ENCODE assay signal across 32 cellular contexts in the genomic region with DNA sequence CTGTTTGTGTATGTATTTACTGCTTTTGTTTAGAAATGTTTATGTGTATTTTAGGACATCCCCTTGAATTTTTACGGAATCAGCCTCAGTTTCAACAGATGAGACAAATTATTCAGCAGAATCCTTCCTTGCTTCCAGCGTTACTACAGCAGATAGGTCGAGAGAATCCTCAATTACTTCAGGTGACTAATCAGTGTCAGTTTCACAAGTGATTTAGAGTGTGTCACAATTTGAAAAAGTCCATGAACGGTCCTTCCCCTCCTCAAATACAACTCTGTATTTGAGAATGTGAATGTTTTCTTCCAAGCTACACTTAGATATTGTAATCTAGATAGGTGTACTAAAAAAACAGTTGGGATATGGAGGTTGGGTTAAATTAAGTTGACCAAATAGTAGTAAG. TPM values are rescaled to one million over a fixed set of nuclear protein-coding genes. Genes with fewer than 3 reads are reported as not detected.
DNase-seq lines count a peak whose midpoint lies in the region; ATAC-seq, FAIRE-seq and TF ChIP-seq lines count a peak whose summit lies in the region.
"Had no signal": no experiment of that assay in that cellular context is flagged by ENCODE, and none has a peak within 500 bp of the region (broad histone marks: within the 10 kb centered on the region; RNA-seq: fewer than 3 reads in every experiment).

No MANE protein-coding gene starts in this region.

- H3K36me3 ChIP-seq in spleen, result peaks cover 0 to 100% (median 58%) of the 10 kb centered on the region in 6 donors
- peaks cover 15 to 30% of the 10 kb centered on the region in 2 donors for H3K36me3 ChIP-seq in kidney (ENCODE audit: control insufficient read depth in 1 of 2, insufficient read depth in 2 of 2, low read length in 2 of 2)
- H3K36me3 ChIP-seq: breast epithelium had no signal

- H3K27ac ChIP-seq in spleen (peak overlapping the region in 5 of 8 donors; percentile 33 to 67 (median 51)), kidney (ENCODE audit: low read depth in 2 of 2, low read length in 2 of 2) (no peak overlapping the region)
- H3K27ac ChIP-seq: A549, breast epithelium, colonic mucosa, pancreas, testis, vagina had no signal

- TF ChIP-seq POLR2A in spleen (IDR thresholded peaks at IDR 0.05), result no peak

- H3K4me3 ChIP-seq in spleen (no peak overlapping the region), kidney (ENCODE audit: low read length in 2 of 2) (no peak overlapping the region)
- H3K4me3 ChIP-seq: A549, breast epithelium, colonic mucosa, pancreas, testis, vagina had no signal

- peak overlapping the region; percentile 1 for H3K27ac Mint-ChIP-seq in activated CD4-positive, alpha-beta T cell treated with anti-CD3 and anti-CD28 coated beads, Interleukin-2, amount 10 ng/mL, durations not matched to agents 24 days and 14 days
- H3K27ac Mint-ChIP-seq in dendritic cell treated with granulocyte-macrophage colony-stimulating factor and Interleukin-4, amounts not matched to agents 40 ng/mL and 50 ng/mL, for 4 days, result peak overlapping the region; percentile 87
- H3K27ac Mint-ChIP-seq: activated CD8-positive, alpha-beta T cell treated with anti-CD3 and anti-CD28 coated beads, Interleukin-2, amount 10 ng/mL, durations not matched to agents 7 days and 5 days had no signal

- TF ChIP-seq CTCF in spleen (IDR thresholded peaks at IDR 0.05 in 8 of 11, conservative IDR thresholded peaks at IDR 0.05 in 3 of 11) (no peak), kidney (IDR thresholded peaks at IDR 0.05; ENCODE audit: borderline replicate concordance, extremely low read depth, insufficient read depth) (no peak)

- no peak overlapping the region for H3K4me3 Mint-ChIP-seq in activated CD4-positive, alpha-beta T cell treated with anti-CD3 and anti-CD28 coated beads, Interleukin-2, amount 10 ng/mL, durations not matched to agents 24 days and 14 days
- H3K4me3 Mint-ChIP-seq in dendritic cell treated with granulocyte-macrophage colony-stimulating factor and Interleukin-4, amounts not matched to agents 40 ng/mL and 50 ng/mL, for 4 days, result peak overlapping the region; percentile 45
- H3K4me3 Mint-ChIP-seq: activated CD8-positive, alpha-beta T cell treated with anti-CD3 and anti-CD28 coated beads, Interleukin-2, amount 10 ng/mL, durations not matched to agents 7 days and 5 days; CD8-positive, alpha-beta memory T cell; naive thymus-derived CD8-positive, alpha-beta T cell; T-cell had no signal

- DNase-seq in activated CD4-positive, alpha-beta T cell treated with anti-CD3 and anti-CD28 coated beads, Interleukin-2, amount 10 ng/mL, durations not matched to agents 24 days and 14 days, result no peak
- no peak for DNase-seq in activated CD4-positive, alpha-beta T cell treated with anti-CD3 and anti-CD28 coated beads for 4 hours
- DNase-seq in GM19239 (ENCODE audit: insufficient read length, low spot score) (no peak), spleen (no peak), anterior cingulate cortex (lab: John Stamatoyannopoulos, UW) (no peak), kidney (no peak)
- DNase-seq: activated CD4-positive, CD25-positive, alpha-beta regulatory T cell; activated CD8-positive, alpha-beta T cell treated with anti-CD3 and anti-CD28 coated beads, Interleukin-2, amount 10 ng/mL, durations not matched to agents 7 days and 5 days; activated naive CD4-positive, alpha-beta T cell; AML-193; amygdala; CD8-positive, alpha-beta memory T cell; colonic mucosa; effector memory CD4-positive, alpha-beta T cell; erythroblast; islet precursor cell; naive thymus-derived CD8-positive, alpha-beta T cell; NCI-H1417; NCI-H2029 treated with DMSO at 0.1 percent for 48 hours; NCI-H345; pancreas; right cardiac atrium; stimulated activated CD4-positive, alpha-beta T cell treated with anti-CD3 and anti-CD28 coated beads, Interleukin-12 subunit alpha, Interleukin-12 subunit beta, amount 100 ng/mL, for 4 hours; stimulated activated CD4-positive, alpha-beta T cell treated with anti-CD3 and anti-CD28 coated beads, Interleukin-4, amount 100 ng/mL, for 1 hour; T-cell; testis had no signal

- no peaks in the 10 kb centered on the region for H3K27me3 ChIP-seq in spleen (replicated peaks in 1 of 7)
- H3K27me3 ChIP-seq: breast epithelium, colonic mucosa, pancreas, testis, vagina had no signal

- peak; percentile 39 for FAIRE-seq in GM19239 (lab: Jason Lieb, UNC)
- no peak for FAIRE-seq in kidney (lab: Jason Lieb, UNC)
- FAIRE-seq: A549, H1, pancreas had no signal

- peaks cover 73% of the 10 kb centered on the region for H3K36me3 Mint-ChIP-seq in activated CD4-positive, alpha-beta T cell treated with anti-CD3 and anti-CD28 coated beads, Interleukin-2, amount 10 ng/mL, durations not matched to agents 24 days and 14 days (ENCODE audit: low read depth)
- H3K36me3 Mint-ChIP-seq in dendritic cell treated with granulocyte-macrophage colony-stimulating factor and Interleukin-4, amounts not matched to agents 40 ng/mL and 50 ng/mL, for 4 days (ENCODE audit: low read depth), result peaks cover 94% of the 10 kb centered on the region

- intact Hi-C loops in activated CD4-positive, alpha-beta T cell treated with anti-CD3 and anti-CD28 coated beads, Interleukin-2, amount 10 ng/mL, durations not matched to agents 24 days and 14 days (cut with micrococcal nuclease), result loop anchor here (5.0 kb wide), 1 partner anchor 42 kb away; a partner anchor contains a TSS
- intact Hi-C loops in dendritic cell treated with granulocyte-macrophage colony-stimulating factor and Interleukin-4, amounts not matched to agents 40 ng/mL and 50 ng/mL, for 4 days (cut with micrococcal nuclease), result loop anchor here (2.0 to 5.0 kb wide), 2 partner anchors 15 to 42 kb away; a partner anchor contains a TSS
- intact Hi-C loops in spleen (cut with DNase I; ENCODE audit: low total_unique reads), result no loop called here
- intact Hi-C loops in kidney (cut with DNase I), result no loop called here

- H3K4me1 ChIP-seq in spleen, result peaks cover 0 to 38% (median 17%) of the 10 kb centered on the region in 6 donors
- no peaks in the 10 kb centered on the region for H3K4me1 ChIP-seq in kidney (ENCODE audit: control insufficient read depth in 1 of 2, insufficient read depth in 1 of 2, low read depth in 1 of 2, low read length in 2 of 2)
- H3K4me1 ChIP-seq: A549, breast epithelium, colonic mucosa, pancreas, vagina had no signal

- 70 to 94% (median 78%) methylated on average over 4 of the region's 4 CpGs for WGBS in spleen, 5 donors

- no peak for ATAC-seq in GM19397 (IDR thresholded peaks at IDR 0.05; ENCODE audit: unreplicated experiment)
- ATAC-seq: A549; activated CD8-positive, alpha-beta T cell treated with anti-CD3 and anti-CD28 coated beads, Interleukin-2, amount 10 ng/mL, durations not matched to agents 7 days and 5 days; naive thymus-derived CD8-positive, alpha-beta T cell; pancreas; right cardiac atrium; T-cell had no signal

- H3K4me1 Mint-ChIP-seq in activated CD4-positive, alpha-beta T cell treated with anti-CD3 and anti-CD28 coated beads, Interleukin-2, amount 10 ng/mL, durations not matched to agents 24 days and 14 days, result peaks cover 20% of the 10 kb centered on the region
- H3K4me1 Mint-ChIP-seq in dendritic cell treated with granulocyte-macrophage colony-stimulating factor and Interleukin-4, amounts not matched to agents 40 ng/mL and 50 ng/mL, for 4 days (ENCODE audit: low read depth), result peaks cover 55% of the 10 kb centered on the region

- H3K9me3 Mint-ChIP-seq in activated CD4-positive, alpha-beta T cell treated with anti-CD3 and anti-CD28 coated beads, Interleukin-2, amount 10 ng/mL, durations not matched to agents 24 days and 14 days, result peaks cover 3% of the 10 kb centered on the region
- no peaks in the 10 kb centered on the region for H3K9me3 Mint-ChIP-seq in dendritic cell treated with granulocyte-macrophage colony-stimulating factor and Interleukin-4, amounts not matched to agents 40 ng/mL and 50 ng/mL, for 4 days

- no peak overlapping the region for H3K9ac ChIP-seq in kidney (ENCODE audit: low read length in 2 of 2)

- H3K9me3 ChIP-seq in spleen (peaks cover 0 to 8% (median 0%) of the 10 kb centered on the region in 8 donors), kidney (ENCODE audit: control insufficient read depth in 1 of 2, low read length in 2 of 2) (no peaks in the 10 kb centered on the region)
- H3K9me3 ChIP-seq: breast epithelium, colonic mucosa, pancreas, testis, vagina had no signal

- no peaks in the 10 kb centered on the region for H3K27me3 Mint-ChIP-seq in activated CD4-positive, alpha-beta T cell treated with anti-CD3 and anti-CD28 coated beads, Interleukin-2, amount 10 ng/mL, durations not matched to agents 24 days and 14 days
- no peaks in the 10 kb centered on the region for H3K27me3 Mint-ChIP-seq in dendritic cell treated with granulocyte-macrophage colony-stimulating factor and Interleukin-4, amounts not matched to agents 40 ng/mL and 50 ng/mL, for 4 days
- H3K27me3 Mint-ChIP-seq: CD8-positive, alpha-beta memory T cell; naive thymus-derived CD8-positive, alpha-beta T cell; T-cell had no signal

RNA-seq across cellular contexts. Expression of a gene that starts 40.8 kb away (rescaled TPM):
- total RNA-seq in activated CD4-positive, alpha-beta T cell treated with anti-CD3 and anti-CD28 coated beads, Interleukin-2, amount 10 ng/mL, durations not matched to agents 24 days and 14 days, result 148 and 150 TPM in 2 replicates
- 10 to 100 TPM; 52.8 to 91.9 (median 69.7) TPM for total RNA-seq in spleen
- 10 to 100 TPM; 21.3 to 35.8 (median 27.7) TPM for polyA plus RNA-seq in spleen
- 76.5 TPM for total RNA-seq in kidney
- 40.5 TPM for polyA plus RNA-seq in kidney (ENCODE audit: insufficient read depth, low read depth, low replicate concordance)

Comparison
In these comparisons a context has a peak if more than half of its experiments do, and no peak if none do; other contexts are left out.
1. H3K27ac ChIP-seq: peak in spleen (5 of 8); none in kidney (0 of 2).
2. intact Hi-C loops: an anchor here in activated CD4-positive, alpha-beta T cell treated with anti-CD3 and anti-CD28 coated beads, Interleukin-2, amount 10 ng/mL, durations not matched to agents 24 days and 14 days (5.0 kb wide) and dendritic cell treated with granulocyte-macrophage colony-stimulating factor and Interleukin-4, amounts not matched to agents 40 ng/mL and 50 ng/mL, for 4 days (2.0 to 5.0 kb wide); none called in spleen and kidney.